13 cellular contexts compared by ENCODE assay signal in the genomic region with DNA sequence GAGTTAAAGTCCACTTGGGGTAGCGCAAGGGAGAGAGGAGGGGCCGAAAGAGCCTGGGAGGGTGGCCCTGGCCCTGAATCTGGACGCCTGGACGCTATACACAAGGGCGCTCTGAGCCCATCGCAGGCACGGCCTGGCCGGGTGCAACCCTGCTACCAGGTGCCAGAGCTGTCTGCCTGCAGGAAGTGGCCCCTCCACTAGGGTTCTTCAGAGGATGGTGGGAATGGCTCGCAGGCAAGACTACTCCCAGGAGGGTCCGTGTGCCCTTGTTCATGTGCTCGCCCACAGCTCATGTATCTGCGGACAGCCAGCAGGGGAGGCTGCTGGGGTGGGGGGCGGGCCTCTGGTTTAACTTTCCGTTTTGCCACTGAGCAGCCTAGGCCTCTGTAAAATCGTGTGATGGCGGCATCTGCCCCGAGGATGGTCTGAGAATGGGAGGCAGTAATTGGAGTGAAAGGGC. TPM values are rescaled to one million over a fixed set of nuclear protein-coding genes. Genes with fewer than 3 reads are reported as not detected.
DNase-seq lines count a peak whose midpoint lies in the region; ATAC-seq and TF ChIP-seq lines count a peak whose summit lies in the region.
"Had no signal": no experiment of that assay in that cellular context is flagged by ENCODE, and none has a peak within 500 bp of the region (broad histone marks: within the 10 kb centered on the region; RNA-seq: fewer than 3 reads in every experiment).

No MANE protein-coding gene starts in this region.

- H3K4me3 ChIP-seq in Caco-2 (ENCODE audit: low read depth, low read length) (no peak overlapping the region), HEK293 (ENCODE audit: low read depth, low read length) (no peak overlapping the region), neuronal stem cell (ENCODE audit: low read length in 2 of 2) (no peak overlapping the region), coronary artery (no peak overlapping the region)
- H3K4me3 ChIP-seq: SJCRH30 had no signal

- H2AK5ac ChIP-seq in neuronal stem cell (ENCODE audit: low read depth, low read length) = peak overlapping the region; percentile 90

- peak overlapping the region; percentile 63 for H3K23ac ChIP-seq in neuronal stem cell (ENCODE audit: low read depth, low read length, poor library complexity)

- peak overlapping the region; percentile 94 for H3K18ac ChIP-seq in neuronal stem cell (ENCODE audit: low read length)

- peak overlapping the region; percentile 63 for H3K4me3 Mint-ChIP-seq in Caco-2 (ENCODE audit: unreplicated experiment)
- H3K4me3 Mint-ChIP-seq in effector memory CD8-positive, alpha-beta T cell = peak overlapping the region; percentile 77 to 79

- H3K9ac ChIP-seq in neuronal stem cell (ENCODE audit: low read depth, low read length, poor library complexity) = no peak overlapping the region

- ATAC-seq in effector memory CD8-positive, alpha-beta T cell (replicated peaks) = no peak
- ATAC-seq in GM19351 (IDR thresholded peaks at IDR 0.05; ENCODE audit: unreplicated experiment) = no peak

- CTCF ChIA-PET in Caco-2 (lab: Charles Lee) (interaction anchor here (0.6 to 2.3 kb wide), 5 partner anchors 13 to 228 kb away, joined by 3 to 12 read pairs (median 3); no protein-coding TSS in a partner anchor), HEK293 (lab: Yijun Ruan, JAX) (interaction anchor here (0.5 to 5.0 kb wide), 13 partner anchors 12 to 1315 kb away, joined by 3 to 51 read pairs (median 4); no protein-coding TSS in a partner anchor)

- H3K9me3 ChIP-seq in Caco-2 = no peaks in the 10 kb centered on the region
- no peaks in the 10 kb centered on the region for H3K9me3 ChIP-seq in HEK293 (ENCODE audit: control insufficient read depth, insufficient read depth, low read depth, low read length)
- H3K9me3 ChIP-seq in neuronal stem cell (replicated peaks in 1 of 2; ENCODE audit: control insufficient read depth in 2 of 2, insufficient read depth in 1 of 2, low read depth in 1 of 2, low read length in 2 of 2) = no peaks in the 10 kb centered on the region
- H3K9me3 ChIP-seq: neutrophil, SJCRH30 had no signal

- peaks cover 10% of the 10 kb centered on the region for H3K4me1 Mint-ChIP-seq in Caco-2 (ENCODE audit: low read depth, unreplicated experiment)
- peaks cover 5 to 14% of the 10 kb centered on the region in 2 donors for H3K4me1 Mint-ChIP-seq in effector memory CD8-positive, alpha-beta T cell (ENCODE audit: low read depth in 2 of 2)

- no TSS peak for BruUV-seq in Caco-2 (replicated peaks; lab: Mats Ljungman, UMichigan)

- H2AFZ ChIP-seq in neuronal stem cell (ENCODE audit: low read length) = no peak overlapping the region

- peaks cover 40% of the 10 kb centered on the region for H3K4me1 ChIP-seq in Caco-2
- peaks cover 30% of the 10 kb centered on the region for H3K4me1 ChIP-seq in HEK293 (ENCODE audit: control insufficient read depth, insufficient read depth, low read length)
- H3K4me1 ChIP-seq in neuronal stem cell (ENCODE audit: control insufficient read depth in 2 of 2, insufficient read depth in 1 of 2, low read depth in 1 of 2, low read length in 2 of 2) = peaks cover 6 to 18% of the 10 kb centered on the region in 2 donors
- H3K4me1 ChIP-seq: SJCRH30 had no signal

- no peak overlapping the region for H4K8ac ChIP-seq in neuronal stem cell (ENCODE audit: low read depth, low read length)

- H3K9me3 Mint-ChIP-seq in Caco-2 (ENCODE audit: unreplicated experiment) = no peaks in the 10 kb centered on the region
- no peaks in the 10 kb centered on the region for H3K9me3 Mint-ChIP-seq in effector memory CD8-positive, alpha-beta T cell

- no peak overlapping the region for H3K27ac Mint-ChIP-seq in Caco-2 (ENCODE audit: unreplicated experiment)
- no peak overlapping the region for H3K27ac Mint-ChIP-seq in effector memory CD8-positive, alpha-beta T cell

- peak overlapping the region; percentile 63 for H3K14ac ChIP-seq in neuronal stem cell (ENCODE audit: low read length)

- H3K4ac ChIP-seq in neuronal stem cell (ENCODE audit: low read length) = no peak overlapping the region

- no peak overlapping the region for H3K4me2 ChIP-seq in neuronal stem cell (ENCODE audit: insufficient read depth, low read length, poor library complexity, severe bottlenecking)

- TF ChIP-seq CTCF in Caco-2 (IDR thresholded peaks at IDR 0.05; ENCODE audit: insufficient read depth in 1 of 2, low read depth in 1 of 2, low read length in 1 of 2, severe bottlenecking in 1 of 2, unreplicated experiment in 1 of 2) = no peak
- TF ChIP-seq CTCF in HEK293 (tag by site-specific recombination; IDR thresholded peaks at IDR 0.05) = 0 out of 2 replicates have a peak, but pooled peaks have one; percentile 10
- TF ChIP-seq CTCF in coronary artery (IDR thresholded peaks at IDR 0.05) = no peak

- peaks cover 3% of the 10 kb centered on the region for H3K79me1 ChIP-seq in neuronal stem cell (ENCODE audit: low read depth, low read length)

- peak overlapping the region; percentile 31 for H2BK12ac ChIP-seq in neuronal stem cell (ENCODE audit: low read length)

- no peaks in the 10 kb centered on the region for H3K27me3 Mint-ChIP-seq in Caco-2 (ENCODE audit: insufficient read depth, unreplicated experiment)
- H3K27me3 Mint-ChIP-seq in effector memory CD8-positive, alpha-beta T cell = peaks cover 52 to 77% of the 10 kb centered on the region in 2 donors

- peaks cover 11% of the 10 kb centered on the region for H3K36me3 Mint-ChIP-seq in Caco-2 (ENCODE audit: insufficient read depth, unreplicated experiment)
- H3K36me3 Mint-ChIP-seq in effector memory CD8-positive, alpha-beta T cell (ENCODE audit: insufficient read depth) = peaks cover 4% of the 10 kb centered on the region

- no peak overlapping the region for H2BK120ac ChIP-seq in neuronal stem cell (ENCODE audit: low read depth, low read length)

- H3K27me3 ChIP-seq in Caco-2 (replicated peaks; ENCODE audit: control insufficient read depth, insufficient read depth, low read length) = no peaks in the 10 kb centered on the region
- peaks cover 8 to 63% (median 63%) of the 10 kb centered on the region in 3 experiments for H3K27me3 ChIP-seq in neuronal stem cell (ENCODE audit: control insufficient read depth in 3 of 3, insufficient read depth in 3 of 3, low read depth in 1 of 3, low read length in 3 of 3)
- H3K27me3 ChIP-seq: SJCRH30 had no signal

- H3K36me3 ChIP-seq in Caco-2 (ENCODE audit: control insufficient read depth, insufficient read depth, low read length) = no peaks in the 10 kb centered on the region
- peaks cover 0 to 11% of the 10 kb centered on the region in 2 experiments; a peak in 1 of 3 replicates for H3K36me3 ChIP-seq in HEK293 (ENCODE audit: control insufficient read depth in 2 of 2, insufficient read depth in 1 of 2, low read length in 2 of 2)
- no peaks in the 10 kb centered on the region for H3K36me3 ChIP-seq in neuronal stem cell (replicated peaks in 1 of 2; ENCODE audit: control insufficient read depth in 2 of 2, insufficient read depth in 2 of 2, low read length in 2 of 2)
- H3K36me3 ChIP-seq: neutrophil, SJCRH30 had no signal

- no peak overlapping the region for H3K27ac ChIP-seq in HEK293 (ENCODE audit: extremely low read depth, low read depth, low read length)
- no peak overlapping the region for H3K27ac ChIP-seq in neuronal stem cell (replicated peaks; ENCODE audit: low read length)
- no peak overlapping the region for H3K27ac ChIP-seq in coronary artery
- H3K27ac ChIP-seq: neutrophil, SJCRH30 had no signal

- intact Hi-C loops in Caco-2 (cut with micrococcal nuclease; ENCODE audit: unreplicated experiment) = no loop called here

- POLR2A ChIA-PET in Caco-2 (lab: Charles Lee) (no interaction called here), HEK293 (lab: Yijun Ruan, JAX) (interaction anchor here (0.6 to 2.6 kb wide), 3 partner anchors 9 to 84 kb away, joined by 3 to 7 read pairs (median 3); no protein-coding TSS in a partner anchor)

- peak in 1 of 2 experiments; percentile 31 for DNase-seq in Caco-2
- no peak for DNase-seq in effector memory CD8-positive, alpha-beta T cell
- DNase-seq in neuronal stem cell (ENCODE audit: low spot score) = no peak
- no peak for DNase-seq in mucosa of gallbladder (ENCODE audit: low spot score)
- DNase-seq in coronary artery (ENCODE audit: low spot score) = no peak
- DNase-seq in HPDE6-E6E7 (ENCODE audit: extremely low spot score) = no peak
- DNase-seq: activated CD4-positive, alpha-beta T cell treated with anti-CD3 and anti-CD28 coated beads, Interleukin-2, amount 50 U/mL, for 4 hours; DMS79; NCI-H510A treated with DMSO at 0.1 percent for 48 hours; SJCRH30 had no signal

- WGBS in neuronal stem cell (ENCODE audit: extremely low coverage in 2 of 2, insufficient read length in 2 of 2, insufficient replicate concordance in 1 of 2), 2 donors = no CpG with 5 or more reads among the region's 17 CpGs

- H2BK15ac ChIP-seq in neuronal stem cell (ENCODE audit: low read length) = peak overlapping the region; percentile 88

- peak overlapping the region; percentile 76 for H2BK5ac ChIP-seq in neuronal stem cell (ENCODE audit: low read length)

- H4K91ac ChIP-seq in neuronal stem cell (ENCODE audit: low read depth, low read length, poor library complexity) = no peak overlapping the region

TF ChIP-seq in HEK293, 187 proteins besides CTCF, POLR2A, EP300 and RAD21 (continues in another document):
- TF ChIP-seq, protein P1, sequence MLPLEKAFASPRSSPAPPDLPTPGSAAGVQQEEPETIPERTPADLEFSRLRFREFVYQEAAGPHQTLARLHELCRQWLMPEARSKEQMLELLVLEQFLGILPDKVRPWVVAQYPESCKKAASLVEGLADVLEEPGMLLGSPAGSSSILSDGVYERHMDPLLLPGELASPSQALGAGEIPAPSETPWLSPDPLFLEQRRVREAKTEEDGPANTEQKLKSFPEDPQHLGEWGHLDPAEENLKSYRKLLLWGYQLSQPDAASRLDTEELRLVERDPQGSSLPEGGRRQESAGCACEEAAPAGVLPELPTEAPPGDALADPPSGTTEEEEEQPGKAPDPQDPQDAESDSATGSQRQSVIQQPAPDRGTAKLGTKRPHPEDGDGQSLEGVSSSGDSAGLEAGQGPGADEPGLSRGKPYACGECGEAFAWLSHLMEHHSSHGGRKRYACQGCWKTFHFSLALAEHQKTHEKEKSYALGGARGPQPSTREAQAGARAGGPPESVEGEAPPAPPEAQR (tag by site-specific recombination; IDR thresholded peaks at IDR 0.05) = no peak
- TF ChIP-seq, protein P2, sequence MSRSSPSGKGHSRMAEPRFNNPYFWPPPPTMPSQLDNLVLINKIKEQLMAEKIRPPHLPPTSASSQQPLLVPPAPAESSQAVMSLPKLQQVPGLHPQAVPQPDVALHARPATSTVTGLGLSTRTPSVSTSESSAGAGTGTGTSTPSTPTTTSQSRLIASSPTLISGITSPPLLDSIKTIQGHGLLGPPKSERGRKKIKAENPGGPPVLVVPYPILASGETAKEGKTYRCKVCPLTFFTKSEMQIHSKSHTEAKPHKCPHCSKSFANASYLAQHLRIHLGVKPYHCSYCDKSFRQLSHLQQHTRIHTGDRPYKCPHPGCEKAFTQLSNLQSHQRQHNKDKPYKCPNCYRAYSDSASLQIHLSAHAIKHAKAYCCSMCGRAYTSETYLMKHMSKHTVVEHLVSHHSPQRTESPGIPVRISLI (tag by site-specific recombination; IDR thresholded peaks at IDR 0.05) = no peak

RNA-seq across cellular contexts. Expression of a gene that starts 1.4 kb away (rescaled TPM):
- total RNA-seq in Caco-2 (2022) (13.6 and 17.7 TPM in 2 replicates), mucosa of gallbladder (7.6 TPM)
- polyA plus RNA-seq in neuronal stem cell (2013, experiment 1 of 2) = 11.1 TPM
- 11.1 TPM for polyA plus RNA-seq in neuronal stem cell (2013, experiment 2 of 2)
- total RNA-seq: SJCRH30 had no signal
